ENCODE assay signal across 20 cellular contexts in the genomic region with DNA sequence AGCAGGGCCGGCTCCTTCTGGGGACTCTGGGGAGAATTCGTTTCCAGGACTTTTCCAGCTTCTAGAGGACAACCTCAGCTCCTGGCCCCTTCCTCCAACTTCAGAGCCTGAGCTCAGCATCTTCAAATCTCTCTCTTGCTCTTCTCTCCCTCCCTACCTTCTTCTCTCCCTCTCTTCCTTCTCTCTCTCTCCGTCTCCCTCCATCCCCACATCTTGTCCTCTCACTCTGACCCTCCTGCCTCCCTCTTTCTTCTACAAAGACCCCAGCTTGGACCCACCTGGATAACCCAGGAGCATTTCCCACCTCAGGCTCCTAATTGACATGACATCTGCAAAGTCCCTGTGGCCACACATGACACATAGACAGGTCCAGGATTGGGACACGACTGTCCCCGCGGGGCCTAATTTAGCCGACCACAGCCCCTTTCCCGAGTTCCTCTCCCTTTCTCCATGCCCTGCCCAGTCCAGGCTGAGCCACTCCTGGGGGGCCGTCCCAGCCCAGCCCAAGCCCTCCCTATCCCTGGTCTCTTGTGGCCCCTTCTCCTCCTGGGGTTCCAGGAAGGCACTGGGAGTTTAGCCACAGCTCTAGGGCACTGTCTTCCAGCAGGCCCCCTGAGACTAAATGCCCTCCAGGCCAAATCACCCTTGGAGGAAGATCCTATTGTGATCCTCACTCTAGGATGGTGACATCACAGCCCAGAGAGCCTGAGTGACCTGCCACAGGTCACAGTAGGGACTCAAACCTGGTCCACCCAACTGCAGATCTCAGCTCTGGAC. TPM values are rescaled to one million over a fixed set of nuclear protein-coding genes. Genes with fewer than 3 reads are reported as not detected.
"Had no signal": no experiment of that assay in that cellular context is flagged by ENCODE, and none has a peak within 500 bp of the region (broad histone marks: within the 10 kb centered on the region; RNA-seq: fewer than 3 reads in every experiment).

No MANE protein-coding gene starts in this region.

- H3K27ac Mint-ChIP-seq: activated CD4-positive, alpha-beta T cell treated with anti-CD3 and anti-CD28 coated beads for 36 hours; activated naive CD4-positive, alpha-beta T cell treated with anti-CD3 and anti-CD28 coated beads, Interleukin-2, amount 50 U/mL, for 72 hours; T-helper 1 cell treated with Interleukin-12 subunit alpha and Interleukin-12 subunit beta and Interleukin-4 antibody, amounts not matched to agents 30 μg/mL and 1 μg/mL, for 36 hours had no signal

- H3K27me3 ChIP-seq: thyroid gland had no signal

- H3K4me1 ChIP-seq: adrenal gland, thyroid gland had no signal

- H3K36me3 ChIP-seq: adrenal gland, esophagus muscularis mucosa, gastroesophageal sphincter, heart left ventricle, thyroid gland had no signal

- FAIRE-seq: astrocyte, bronchial epithelial cell had no signal

- DNase-seq: activated CD4-positive, alpha-beta T cell treated with anti-CD3 and anti-CD28 coated beads for 36 hours; activated CD4-positive, alpha-beta T cell treated with anti-CD3 and anti-CD28 coated beads, Interleukin-2, amount 50 U/mL, for 48 hours; activated gamma-delta T cell treated with Interleukin-2 at 50 U/mL for 16 hours; adrenal gland; cerebellar nuclear complex; cortex of kidney; effector CD4-positive, alpha-beta T cell; kidney glomerular epithelial cell; mesendoderm; naive thymus-derived CD8-positive, alpha-beta T cell; stimulated activated naive CD4-positive, alpha-beta T cell treated with Interleukin-2 at 50 U/mL for 16 hours; thyroid gland had no signal

- H3K4me3 Mint-ChIP-seq: activated CD4-positive, alpha-beta T cell treated with anti-CD3 and anti-CD28 coated beads for 36 hours; naive thymus-derived CD8-positive, alpha-beta T cell; T-helper 1 cell treated with Interleukin-12 subunit alpha and Interleukin-12 subunit beta and Interleukin-4 antibody, amounts not matched to agents 30 μg/mL and 1 μg/mL, for 36 hours had no signal

- H3K9me3 ChIP-seq: adrenal gland, esophagus muscularis mucosa, gastroesophageal sphincter, heart left ventricle, thyroid gland had no signal

- H3K27me3 Mint-ChIP-seq: activated CD4-positive, alpha-beta T cell treated with anti-CD3 and anti-CD28 coated beads for 36 hours had no signal

- H3K36me3 Mint-ChIP-seq: activated naive CD4-positive, alpha-beta T cell treated with anti-CD3 and anti-CD28 coated beads, Interleukin-2, amount 50 U/mL, for 72 hours; naive thymus-derived CD8-positive, alpha-beta T cell had no signal

- H3K4me3 ChIP-seq: adrenal gland, esophagus muscularis mucosa, gastroesophageal sphincter, heart left ventricle, thyroid gland had no signal

- H3K9me3 Mint-ChIP-seq: activated naive CD4-positive, alpha-beta T cell treated with anti-CD3 and anti-CD28 coated beads, Interleukin-2, amount 50 U/mL, for 72 hours; naive thymus-derived CD8-positive, alpha-beta T cell; T-helper 1 cell treated with Interleukin-12 subunit alpha and Interleukin-12 subunit beta and Interleukin-4 antibody, amounts not matched to agents 30 μg/mL and 1 μg/mL, for 36 hours had no signal

- ATAC-seq: activated CD4-positive, alpha-beta T cell treated with anti-CD3 and anti-CD28 coated beads for 36 hours; activated naive CD4-positive, alpha-beta T cell treated with anti-CD3 and anti-CD28 coated beads, Interleukin-2, amount 50 U/mL, for 72 hours; gastroesophageal sphincter; heart left ventricle; naive thymus-derived CD8-positive, alpha-beta T cell had no signal

- H3K27ac ChIP-seq: adrenal gland, esophagus muscularis mucosa, gastroesophageal sphincter, heart left ventricle, thyroid gland had no signal

RNA-seq across cellular contexts. Expression of gene IGLL5, which starts 36.9 kb away (rescaled TPM):
- total RNA-seq: activated CD4-positive, alpha-beta T cell treated with anti-CD3 and anti-CD28 coated beads for 36 hours; activated naive CD4-positive, alpha-beta T cell treated with anti-CD3 and anti-CD28 coated beads, Interleukin-2, amount 50 U/mL, for 72 hours; astrocyte; bronchial epithelial cell; renal cortical epithelial cell had no signal
